ENCODE assay signal across 8 cellular contexts in the genomic region with DNA sequence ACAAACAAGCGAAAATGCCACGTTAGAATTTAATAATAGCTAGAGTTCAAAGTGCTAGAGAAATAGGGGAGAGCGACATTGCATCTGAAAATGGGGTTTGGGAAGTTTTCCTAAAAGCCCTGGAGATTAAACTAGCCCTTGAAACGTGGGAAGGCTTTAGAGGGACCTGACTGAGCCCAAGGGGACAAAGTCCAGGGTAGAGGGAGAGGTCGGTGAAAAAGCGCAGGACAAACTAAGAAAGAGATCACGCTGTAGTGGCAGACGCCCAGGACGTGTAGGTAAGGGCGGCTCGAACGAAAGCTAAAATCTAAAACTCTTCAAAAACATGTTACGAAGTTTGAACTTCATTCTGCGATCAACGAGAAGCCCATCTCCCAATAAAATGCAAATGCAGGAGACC. TPM values are rescaled to one million over a fixed set of nuclear protein-coding genes. Genes with fewer than 3 reads are reported as not detected.
A peak's percentile ranks its signal among the peaks of the same experiment; 100 is the strongest.
DNase-seq lines count a peak whose midpoint lies in the region; ATAC-seq and TF ChIP-seq lines count a peak whose summit lies in the region.

No MANE protein-coding gene starts in this region.

- peak overlapping the region; percentile 91 for H3K27ac ChIP-seq in HEK293 (ENCODE audit: extremely low read depth, low read depth, low read length)

- ATAC-seq in stimulated activated effector memory CD8-positive, alpha-beta T cell treated with anti-CD3 and anti-CD28 coated beads, Interleukin-12 subunit alpha, Interleukin-12 subunit beta, amount 100 ng/mL, for 72 hours = no peak
- no peak for ATAC-seq in HG03175 (IDR thresholded peaks at IDR 0.05; ENCODE audit: unreplicated experiment)

- peaks cover 4% of the 10 kb centered on the region for H3K36me3 Mint-ChIP-seq in activated CD4-positive, alpha-beta memory T cell treated with anti-CD3 and anti-CD28 coated beads, Interleukin-2, amount 10 ng/mL, durations not matched to agents 7 days and 5 days (ENCODE audit: low read depth)
- H3K36me3 Mint-ChIP-seq in stimulated activated effector memory CD8-positive, alpha-beta T cell treated with anti-CD3 and anti-CD28 coated beads, Interleukin-12 subunit alpha, Interleukin-12 subunit beta, amount 100 ng/mL, for 72 hours = no peaks in the 10 kb centered on the region

- no peaks in the 10 kb centered on the region for H3K36me3 ChIP-seq in HEK293 (ENCODE audit: control insufficient read depth in 2 of 2, insufficient read depth in 1 of 2, low read length in 2 of 2)

- TF ChIP-seq CTCF in HEK293 (tag by site-specific recombination; IDR thresholded peaks at IDR 0.05) = no peak

- H3K4me1 Mint-ChIP-seq in activated CD4-positive, alpha-beta memory T cell treated with anti-CD3 and anti-CD28 coated beads, Interleukin-2, amount 10 ng/mL, durations not matched to agents 7 days and 5 days = peaks cover 19% of the 10 kb centered on the region
- H3K4me1 Mint-ChIP-seq in stimulated activated effector memory CD8-positive, alpha-beta T cell treated with anti-CD3 and anti-CD28 coated beads, Interleukin-12 subunit alpha, Interleukin-12 subunit beta, amount 100 ng/mL, for 72 hours = peaks cover 9% of the 10 kb centered on the region

- no peaks in the 10 kb centered on the region for H3K27me3 Mint-ChIP-seq in activated CD4-positive, alpha-beta memory T cell treated with anti-CD3 and anti-CD28 coated beads, Interleukin-2, amount 10 ng/mL, durations not matched to agents 7 days and 5 days

- H3K27ac Mint-ChIP-seq in activated CD4-positive, alpha-beta memory T cell treated with anti-CD3 and anti-CD28 coated beads, Interleukin-2, amount 10 ng/mL, durations not matched to agents 7 days and 5 days = peak overlapping the region; percentile 74
- no peak overlapping the region for H3K27ac Mint-ChIP-seq in stimulated activated effector memory CD8-positive, alpha-beta T cell treated with anti-CD3 and anti-CD28 coated beads, Interleukin-12 subunit alpha, Interleukin-12 subunit beta, amount 100 ng/mL, for 72 hours

- POLR2A ChIA-PET in HEK293 (lab: Yijun Ruan, JAX) = interaction anchor here (1.2 to 1.6 kb wide), 3 partner anchors 11 to 107 kb away, joined by 3 to 4 read pairs (median 3); no protein-coding TSS in a partner anchor
- POLR2A ChIA-PET in activated CD4-positive, alpha-beta memory T cell treated with anti-CD3 and anti-CD28 coated beads, Interleukin-2, amount 10 ng/mL, durations not matched to agents 7 days and 5 days (lab: Charles Lee) = interaction anchor here (1.5 to 1.9 kb wide), 2 partner anchors 25 to 194 kb away, joined by 4 to 6 read pairs; no protein-coding TSS in a partner anchor

- no peak for DNase-seq in activated CD4-positive, alpha-beta memory T cell treated with anti-CD3 and anti-CD28 coated beads, Interleukin-2, amount 10 ng/mL, durations not matched to agents 7 days and 5 days
- DNase-seq in stimulated activated effector memory CD8-positive, alpha-beta T cell treated with anti-CD3 and anti-CD28 coated beads, Interleukin-12 subunit alpha, Interleukin-12 subunit beta, amount 100 ng/mL, for 72 hours (ENCODE audit: low spot score in 2 of 2) = no peak
- DNase-seq in pons (ENCODE audit: low spot score) = no peak
- DNase-seq in 8988T = no peak
- no peak for DNase-seq in activated CD4-positive, alpha-beta T cell treated with anti-CD3 and anti-CD28 coated beads, Interleukin-2, amount 50 U/mL, for 48 hours

- peak overlapping the region; percentile 86 for H3K4me3 Mint-ChIP-seq in activated CD4-positive, alpha-beta memory T cell treated with anti-CD3 and anti-CD28 coated beads, Interleukin-2, amount 10 ng/mL, durations not matched to agents 7 days and 5 days
- H3K4me3 Mint-ChIP-seq in stimulated activated effector memory CD8-positive, alpha-beta T cell treated with anti-CD3 and anti-CD28 coated beads, Interleukin-12 subunit alpha, Interleukin-12 subunit beta, amount 100 ng/mL, for 72 hours = peak overlapping the region; percentile 78

- no peaks in the 10 kb centered on the region for H3K9me3 Mint-ChIP-seq in activated CD4-positive, alpha-beta memory T cell treated with anti-CD3 and anti-CD28 coated beads, Interleukin-2, amount 10 ng/mL, durations not matched to agents 7 days and 5 days
- no peaks in the 10 kb centered on the region for H3K9me3 Mint-ChIP-seq in stimulated activated effector memory CD8-positive, alpha-beta T cell treated with anti-CD3 and anti-CD28 coated beads, Interleukin-12 subunit alpha, Interleukin-12 subunit beta, amount 100 ng/mL, for 72 hours

- CTCF ChIA-PET in HEK293 (lab: Yijun Ruan, JAX) = no interaction called here
- CTCF ChIA-PET in activated CD4-positive, alpha-beta memory T cell treated with anti-CD3 and anti-CD28 coated beads, Interleukin-2, amount 10 ng/mL, durations not matched to agents 7 days and 5 days (lab: Charles Lee) = no interaction called here

- H3K4me3 ChIP-seq in HEK293 (ENCODE audit: low read depth, low read length) (no peak overlapping the region), iPS-11a (ENCODE audit: low read depth, low read length) (peak overlapping the region; percentile 35)

- peaks cover 8% of the 10 kb centered on the region for H3K4me1 ChIP-seq in HEK293 (ENCODE audit: control insufficient read depth, insufficient read depth, low read length)

- H3K9me3 ChIP-seq in HEK293 (ENCODE audit: control insufficient read depth, insufficient read depth, low read depth, low read length) = no peaks in the 10 kb centered on the region

TF ChIP-seq in HEK293, 187 proteins besides CTCF, POLR2A, EP300 and RAD21:
- TF ChIP-seq ZNF433 (tag by site-specific recombination; IDR thresholded peaks at IDR 0.05; ENCODE audit: low read depth) (no peak), ZNF776 (tag by site-specific recombination; IDR thresholded peaks at IDR 0.05; ENCODE audit: borderline replicate concordance) (no peak), ZNF16 (tag by site-specific recombination; IDR thresholded peaks at IDR 0.05; ENCODE audit: low read depth) (no peak), ZNF37A (tag by site-specific recombination; IDR thresholded peaks at IDR 0.05) (no peak), SP3 (tag by site-specific recombination; IDR thresholded peaks at IDR 0.05) (no peak), ZNF175 (tag by site-specific recombination; IDR thresholded peaks at IDR 0.05) (no peak), IKZF3 (tag by site-specific recombination; IDR thresholded peaks at IDR 0.05) (no peak), ZNF785 (tag by site-specific recombination; IDR thresholded peaks at IDR 0.05) (no peak), SCRT1 (tag by site-specific recombination; IDR thresholded peaks at IDR 0.05; ENCODE audit: borderline replicate concordance) (no peak), FEZF1 (tag by site-specific recombination; IDR thresholded peaks at IDR 0.05) (no peak), ZNF2 (tag by site-specific recombination; IDR thresholded peaks at IDR 0.05) (no peak), SP7 (tag by site-specific recombination; IDR thresholded peaks at IDR 0.05) (no peak), ZNF121 (tag by site-specific recombination; IDR thresholded peaks at IDR 0.05) (no peak), ZNF394 (tag by site-specific recombination; IDR thresholded peaks at IDR 0.05; ENCODE audit: borderline replicate concordance) (no peak), KLF10 (tag by site-specific recombination; IDR thresholded peaks at IDR 0.05) (no peak), ZNF521 (tag by site-specific recombination; IDR thresholded peaks at IDR 0.05) (no peak), ZNF239 (tag by site-specific recombination; IDR thresholded peaks at IDR 0.05) (no peak), ZNF133 (tag by site-specific recombination; IDR thresholded peaks at IDR 0.05) (no peak), ZNF768 (tag by site-specific recombination; IDR thresholded peaks at IDR 0.05) (no peak)
- TF ChIP-seq, protein P1, sequence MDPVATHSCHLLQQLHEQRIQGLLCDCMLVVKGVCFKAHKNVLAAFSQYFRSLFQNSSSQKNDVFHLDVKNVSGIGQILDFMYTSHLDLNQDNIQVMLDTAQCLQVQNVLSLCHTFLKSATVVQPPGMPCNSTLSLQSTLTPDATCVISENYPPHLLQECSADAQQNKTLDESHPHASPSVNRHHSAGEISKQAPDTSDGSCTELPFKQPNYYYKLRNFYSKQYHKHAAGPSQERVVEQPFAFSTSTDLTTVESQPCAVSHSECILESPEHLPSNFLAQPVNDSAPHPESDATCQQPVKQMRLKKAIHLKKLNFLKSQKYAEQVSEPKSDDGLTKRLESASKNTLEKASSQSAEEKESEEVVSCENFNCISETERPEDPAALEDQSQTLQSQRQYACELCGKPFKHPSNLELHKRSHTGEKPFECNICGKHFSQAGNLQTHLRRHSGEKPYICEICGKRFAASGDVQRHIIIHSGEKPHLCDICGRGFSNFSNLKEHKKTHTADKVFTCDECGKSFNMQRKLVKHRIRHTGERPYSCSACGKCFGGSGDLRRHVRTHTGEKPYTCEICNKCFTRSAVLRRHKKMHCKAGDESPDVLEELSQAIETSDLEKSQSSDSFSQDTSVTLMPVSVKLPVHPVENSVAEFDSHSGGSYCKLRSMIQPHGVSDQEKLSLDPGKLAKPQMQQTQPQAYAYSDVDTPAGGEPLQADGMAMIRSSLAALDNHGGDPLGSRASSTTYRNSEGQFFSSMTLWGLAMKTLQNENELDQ (tag by site-specific recombination; IDR thresholded peaks at IDR 0.05; ENCODE audit: low read depth) = no peak

RNA-seq across cellular contexts. Expression of gene ATP11C, which starts 1.1 kb away (rescaled TPM):
- total RNA-seq in activated CD4-positive, alpha-beta memory T cell treated with anti-CD3 and anti-CD28 coated beads, Interleukin-2, amount 10 ng/mL, durations not matched to agents 7 days and 5 days = 10 to 100 TPM; 11.3 to 12.3 TPM

RNA-seq across cellular contexts. Expression of gene CXorf66, which starts 31.4 kb away (rescaled TPM):
- total RNA-seq in activated CD4-positive, alpha-beta memory T cell treated with anti-CD3 and anti-CD28 coated beads, Interleukin-2, amount 10 ng/mL, durations not matched to agents 7 days and 5 days = not detected
